25 cellular contexts compared by ENCODE assay signal in the genomic region with DNA sequence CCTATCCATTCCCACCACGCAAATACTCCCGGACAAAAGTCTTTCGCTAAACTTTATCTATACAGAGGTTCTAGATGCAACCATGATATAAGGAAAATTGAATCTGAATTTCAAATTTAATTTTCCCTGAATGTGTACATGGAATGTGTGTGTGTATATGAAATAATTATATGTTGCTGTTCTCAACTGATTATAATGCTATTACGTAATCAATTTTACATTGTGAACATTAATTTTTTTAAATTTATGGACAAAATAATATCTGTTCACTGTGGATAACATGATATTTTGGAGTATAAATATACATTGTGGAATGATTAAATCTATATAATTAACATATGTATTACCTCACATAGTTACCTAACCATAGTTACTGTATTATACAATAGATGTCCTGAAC.
DNase-seq lines count a peak whose midpoint lies in the region; ATAC-seq, FAIRE-seq and TF ChIP-seq lines count a peak whose summit lies in the region.
"Had no signal": no experiment of that assay in that cellular context is flagged by ENCODE, and none has a peak within 500 bp of the region (broad histone marks: within the 10 kb centered on the region; RNA-seq: fewer than 3 reads in every experiment).

No MANE protein-coding gene starts in this region.

- no peak overlapping the region for H2AK9ac ChIP-seq in IMR-90 (replicated peaks; ENCODE audit: low read depth, low read length, poor library complexity)

- no peaks in the 10 kb centered on the region for H3K23me2 ChIP-seq in H1 (ENCODE audit: low read depth, low read length)

- dilution Hi-C loops in IMR-90 (cut with HindIII; ENCODE audit: low sequenced_read_pairs, unreplicated experiment): no loop called here

- no peak for TF ChIP-seq POLR2A in IMR-90 (IDR thresholded peaks at IDR 0.05; ENCODE audit: low read depth, low read length)
- no peak for TF ChIP-seq POLR2A in H1 (IDR thresholded peaks at IDR 0.05; ENCODE audit: control extremely low read depth in 1 of 2, low read depth in 2 of 2, low read length in 2 of 2)

- H2BK5ac ChIP-seq in IMR-90 (ENCODE audit: low read depth, low read length, poor library complexity, severe bottlenecking) (no peak overlapping the region), H1 (ENCODE audit: low read depth, low read length) (no peak overlapping the region)

- H3K9me3 ChIP-seq in IMR-90 (ENCODE audit: control insufficient read depth, insufficient read depth, low read length): peaks cover 5% of the 10 kb centered on the region; the same call in 1 of the 2 replicates
- no peaks in the 10 kb centered on the region for H3K9me3 ChIP-seq in H1 (ENCODE audit: insufficient read depth in 2 of 2, low read depth in 1 of 2, low read length in 1 of 2)
- peaks cover 38% of the 10 kb centered on the region for H3K9me3 ChIP-seq in Karpas-422 (ENCODE audit: low read length)
- H3K9me3 ChIP-seq: BE2C had no signal

- no peak overlapping the region for H4K8ac ChIP-seq in IMR-90 (ENCODE audit: low read depth in 2 of 2, low read length in 2 of 2)
- H4K8ac ChIP-seq in H1 (ENCODE audit: extremely low read depth, insufficient read depth, low read length): no peak overlapping the region

- H4K20me1 ChIP-seq in IMR-90 (ENCODE audit: insufficient read depth, low read length): no peaks in the 10 kb centered on the region
- H4K20me1 ChIP-seq in H1 (replicated peaks in 1 of 2; ENCODE audit: control insufficient read depth in 1 of 2, insufficient read depth in 2 of 2, low read length in 2 of 2): no peaks in the 10 kb centered on the region
- H4K20me1 ChIP-seq in Karpas-422 (ENCODE audit: insufficient read depth, low read depth, low read length): no peaks in the 10 kb centered on the region
- H4K20me1 ChIP-seq: BLaER1 had no signal

- H3K79me1 ChIP-seq in IMR-90 (ENCODE audit: low read depth in 1 of 2, low read length in 2 of 2) (no peaks in the 10 kb centered on the region), H1 (ENCODE audit: low read depth, low read length) (no peaks in the 10 kb centered on the region)

- peak; percentile 50 for FAIRE-seq in RCC 7860 (lab: Jason Lieb, UNC)
- no peak for FAIRE-seq in H1 (lab: Jason Lieb, UNC)
- FAIRE-seq: A204.1, GM12878, GM12892, GM18507 had no signal

- no peak overlapping the region for H2BK20ac ChIP-seq in IMR-90 (ENCODE audit: low read depth, low read length)
- H2BK20ac ChIP-seq in H1 (ENCODE audit: low read length): no peak overlapping the region

- H3K27me3 ChIP-seq in IMR-90 (ENCODE audit: control insufficient read depth, insufficient read depth, low read length) (no peaks in the 10 kb centered on the region), H1 (replicated peaks in 1 of 4; ENCODE audit: control insufficient read depth in 3 of 4, extremely low read depth in 1 of 4, insufficient read depth in 3 of 4, low read length in 3 of 4) (no peaks in the 10 kb centered on the region), Karpas-422 (ENCODE audit: low read length) (no peaks in the 10 kb centered on the region)
- H3K27me3 ChIP-seq: BE2C, BLaER1 had no signal

- intact Hi-C loops in IMR-90 (cut with micrococcal nuclease): no loop called here

- H2BK15ac ChIP-seq in IMR-90 (ENCODE audit: low read depth, low read length): no peak overlapping the region
- H2BK15ac ChIP-seq in H1 (ENCODE audit: low read length): no peak overlapping the region

- CTCF ChIA-PET in IMR-90 (lab: Yijun Ruan, JAX): no interaction called here
- CTCF ChIA-PET in H1 (lab: Charles Lee; ENCODE audit: partially characterized antibody): interaction anchor here (0.5 to 0.7 kb wide), 2 partner anchors 78 to 177 kb away, joined by 3 read pairs; no protein-coding TSS in a partner anchor

- H3K14ac ChIP-seq in IMR-90 (replicated peaks; ENCODE audit: low read depth, low read length): no peak overlapping the region
- H3K14ac ChIP-seq in H1 (ENCODE audit: insufficient read length): no peak overlapping the region

- H3K18ac ChIP-seq in IMR-90 (ENCODE audit: low read depth, low read length) (no peak overlapping the region), H1 (ENCODE audit: extremely low read depth, low read length) (no peak overlapping the region)

- no peak overlapping the region for H3K4ac ChIP-seq in IMR-90 (ENCODE audit: low read depth, low read length)
- H3K4ac ChIP-seq in H1 (replicated peaks; ENCODE audit: insufficient read length, low read depth, low read length): no peak overlapping the region

- H3K79me2 ChIP-seq in H1 (ENCODE audit: control insufficient read depth in 1 of 2, insufficient read depth in 2 of 2, low read length in 2 of 2) (no peaks in the 10 kb centered on the region), Karpas-422 (ENCODE audit: low read length) (no peaks in the 10 kb centered on the region)

- 100% methylated on average over 3 of the region's 4 CpGs; no CpG with 5 or more reads in 1 of the 2 experiments for WGBS in IMR-90 (ENCODE audit: extremely low coverage in 2 of 2, insufficient read length in 1 of 2), 2 experiments
- 96 to 100% methylated on average over 2 to 4 of the region's 4 CpGs for WGBS in H1 (ENCODE audit: extremely low coverage in 1 of 2, insufficient coverage in 1 of 2, insufficient read length in 1 of 2, insufficient replicate concordance in 2 of 2, low coverage in 1 of 2, low lambda C conversion rate in 2 of 2, missing lambda C conversion rate in 1 of 2), 2 experiments

- H2AFZ ChIP-seq in IMR-90 (replicated peaks; ENCODE audit: low read length, poor library complexity): no peak overlapping the region
- H2AFZ ChIP-seq in H1 (ENCODE audit: low read length): no peak overlapping the region
- H2AFZ ChIP-seq in Karpas-422 (ENCODE audit: low read length): no peak overlapping the region

- BruUV-seq in IMR-90 (replicated peaks; lab: Mats Ljungman, UMichigan): no TSS peak

- H4K5ac ChIP-seq in IMR-90 (ENCODE audit: low read depth, low read length) (no peak overlapping the region), H1 (ENCODE audit: insufficient read length, low read depth, low read length) (no peak overlapping the region)

- POLR2A ChIA-PET in IMR-90 (lab: Charles Lee; ENCODE audit: unreplicated experiment): no interaction called here
- POLR2A ChIA-PET in H1 (lab: Charles Lee; ENCODE audit: partially characterized antibody): no interaction called here

- no peak for TF ChIP-seq EP300 in H1 (IDR thresholded peaks at IDR 0.05; ENCODE audit: borderline replicate concordance in 1 of 2, low read depth in 2 of 2, low read length in 2 of 2)

- no peaks in the 10 kb centered on the region for H3K9me2 ChIP-seq in Karpas-422 (replicated peaks; ENCODE audit: insufficient read depth, low read length)

- H3K4me3 ChIP-seq in IMR-90 (ENCODE audit: insufficient read depth, low read depth, low read length) (no peak overlapping the region), H1 (ENCODE audit: extremely low read depth in 1 of 4, insufficient read depth in 2 of 4, low read depth in 3 of 4, low read length in 4 of 4) (no peak overlapping the region), Karpas-422 (ENCODE audit: low read length) (no peak overlapping the region)
- H3K4me3 ChIP-seq: BLaER1, GM12878 had no signal

- no peaks in the 10 kb centered on the region for H3K9me1 ChIP-seq in IMR-90 (ENCODE audit: insufficient read depth, low read length)

- in situ Hi-C loops in IMR-90 (cut with MboI; ENCODE audit: low sequenced_read_pairs): no loop called here

- H2BK120ac ChIP-seq in IMR-90 (ENCODE audit: low read depth, low read length): no peak overlapping the region
- no peak overlapping the region for H2BK120ac ChIP-seq in H1 (replicated peaks; ENCODE audit: low read depth, low read length)

- H3K27ac ChIP-seq in IMR-90 (ENCODE audit: insufficient read depth, low read length): no peak overlapping the region
- H3K27ac ChIP-seq in H1 (ENCODE audit: low read depth, low read length): no peak overlapping the region
- H3K27ac ChIP-seq in Karpas-422 (ENCODE audit: low read length): no peak overlapping the region
- H3K27ac ChIP-seq: BLaER1 had no signal

- DNase-seq in IMR-90: no peak
- DNase-seq in RCC 7860 (ENCODE audit: low spot score): no peak
- DNase-seq in H1 (ENCODE audit: low read depth in 1 of 2, low spot score in 2 of 2): no peak
- DNase-seq in NCI-H128 (lab: John Stamatoyannopoulos, UW; ENCODE audit: unreplicated experiment): no peak
- no peak for DNase-seq in left lobe of liver (ENCODE audit: low spot score)
- DNase-seq in Karpas-422: no peak
- DNase-seq: 8988T; ACHN; BE2C; C1 segment of cervical spinal cord; CD4-positive, alpha-beta memory T cell; CD4-positive, CD25-positive, alpha-beta regulatory T cell; CD8-positive, alpha-beta memory T cell; COR-L47; DMS 273 treated with DMSO at 0.1 percent for 48 hours; DMS153; DMS79; DND-41; EL; GDM1 had no signal

- H3K9ac ChIP-seq in IMR-90 (ENCODE audit: low read depth, low read length): no peak overlapping the region
- H3K9ac ChIP-seq in H1 (replicated peaks in 1 of 4; ENCODE audit: extremely low read depth in 1 of 4, low read depth in 3 of 4, low read length in 3 of 4): no peak overlapping the region
- no peak overlapping the region for H3K9ac ChIP-seq in Karpas-422 (ENCODE audit: low read length)
- H3K9ac ChIP-seq: BLaER1 had no signal

- no peak overlapping the region for H3K23ac ChIP-seq in IMR-90 (ENCODE audit: low read depth, low read length)
- no peak overlapping the region for H3K23ac ChIP-seq in H1 (ENCODE audit: insufficient read length)

- H3K56ac ChIP-seq in IMR-90 (ENCODE audit: extremely low read depth, insufficient read depth, low read length) (no peak overlapping the region), H1 (replicated peaks; ENCODE audit: insufficient read length, low read depth, low read length) (no peak overlapping the region)

- no peak for ATAC-seq in IMR-90 (ENCODE audit: low read depth)
- no peak for ATAC-seq in left lobe of liver
- ATAC-seq: GM12878 had no signal

- H2BK12ac ChIP-seq in H1 (ENCODE audit: low read depth, low read length): no peak overlapping the region

- H4K91ac ChIP-seq in IMR-90 (ENCODE audit: insufficient read depth, low read depth, low read length) (no peak overlapping the region), H1 (replicated peaks; ENCODE audit: insufficient read length, low read length) (no peak overlapping the region)

- TF ChIP-seq CTCF in IMR-90 (conservative IDR thresholded peaks at IDR 0.05; ENCODE audit: low read depth, low read length) (no peak), H1 (IDR thresholded peaks at IDR 0.05; ENCODE audit: control extremely low read depth in 1 of 3, insufficient read depth in 1 of 3, low read depth in 1 of 3, low read length in 3 of 3) (no peak)

- no peak for TF ChIP-seq RAD21 in IMR-90 (IDR thresholded peaks at IDR 0.05; ENCODE audit: low read length)
- TF ChIP-seq RAD21 in H1 (IDR thresholded peaks at IDR 0.05 in 1 of 2, conservative IDR thresholded peaks at IDR 0.05 in 1 of 2; ENCODE audit: low read depth in 2 of 2, low read length in 2 of 2): no peak

- H3K36me3 ChIP-seq in IMR-90 (ENCODE audit: control insufficient read depth, insufficient read depth, low read length) (no peaks in the 10 kb centered on the region), H1 (ENCODE audit: control insufficient read depth in 2 of 4, insufficient read depth in 4 of 4, low read length in 3 of 4) (no peaks in the 10 kb centered on the region), Karpas-422 (ENCODE audit: insufficient read depth, low read length) (no peaks in the 10 kb centered on the region)
- H3K36me3 ChIP-seq: BE2C, BLaER1 had no signal

- H2AK5ac ChIP-seq in IMR-90 (ENCODE audit: low read depth, low read length) (no peak overlapping the region), H1 (ENCODE audit: low read depth, low read length) (no peak overlapping the region)

- H3K4me2 ChIP-seq in IMR-90 (ENCODE audit: low read depth, low read length) (no peak overlapping the region), H1 (ENCODE audit: insufficient read depth in 1 of 2, low read depth in 2 of 2, low read length in 2 of 2) (no peak overlapping the region), Karpas-422 (ENCODE audit: low read depth, low read length, poor library complexity, severe bottlenecking) (no peak overlapping the region)
- H3K4me2 ChIP-seq: BLaER1 had no signal

- H3K4me1 ChIP-seq in IMR-90 (ENCODE audit: control insufficient read depth, insufficient read depth, low read length): no peaks in the 10 kb centered on the region
- H3K4me1 ChIP-seq in H1 (replicated peaks in 1 of 4; ENCODE audit: control insufficient read depth in 3 of 4, insufficient read depth in 4 of 4, low read length in 3 of 4): no peaks in the 10 kb centered on the region; a peak in 1 of 7 replicates
- H3K4me1 ChIP-seq in Karpas-422 (ENCODE audit: low read length): no peaks in the 10 kb centered on the region
- H3K4me1 ChIP-seq: BE2C, BLaER1 had no signal
